In genomic region chr21:17903929-17904639, GRCh38 we compare ENCODE assay signal across 24 cellular contexts.
"Had no signal": no experiment of that assay in that cellular context is flagged by ENCODE, and none has a peak within 500 bp of the region (broad histone marks: within the 10 kb centered on the region; RNA-seq: fewer than 3 reads in every experiment).

No MANE protein-coding gene starts in this region.

- H3K9me3 ChIP-seq: ascending aorta, pancreas, psoas muscle, right atrium auricular region, thyroid gland, upper lobe of right lung had no signal

- H3K27me3 ChIP-seq: ascending aorta, pancreas, right atrium auricular region, thyroid gland, upper lobe of right lung had no signal

- H3K27me3 Mint-ChIP-seq: activated CD4-positive, alpha-beta memory T cell treated with anti-CD3 and anti-CD28 coated beads, Interleukin-2, amount 10 ng/mL, durations not matched to agents 7 days and 5 days; activated naive CD4-positive, alpha-beta T cell treated with anti-CD3 and anti-CD28 coated beads, Interleukin-2, amount 50 U/mL, for 24 hours had no signal

- ATAC-seq: esophagus mucosa; left lobe of liver; naive thymus-derived CD8-positive, alpha-beta T cell; pancreas; psoas muscle; stimulated activated naive CD8-positive, alpha-beta T cell treated with anti-CD3 and anti-CD28 coated beads, Interleukin-15, Interleukin-2, amounts not matched to agents 100 U/mL and 50 U/mL, for 24 hours; T-helper 17 cell; upper lobe of right lung had no signal

- H3K36me3 ChIP-seq: ascending aorta, pancreas, right atrium auricular region, thyroid gland, upper lobe of right lung had no signal

- DNase-seq: activated CD4-positive, alpha-beta memory T cell treated with anti-CD3 and anti-CD28 coated beads, Interleukin-2, amount 10 ng/mL, durations not matched to agents 7 days and 5 days; activated CD4-positive, alpha-beta T cell treated with anti-CD3 and anti-CD28 coated beads for 48 hours; activated gamma-delta T cell treated with Interleukin-2 at 50 U/mL for 16 hours; activated T-cell treated with anti-CD3 and anti-CD28 coated beads for 4 hours; central memory CD4-positive, alpha-beta T cell; effector memory CD4-positive, alpha-beta T cell; kidney; naive thymus-derived CD8-positive, alpha-beta T cell; pancreas; psoas muscle; stimulated activated CD4-positive, alpha-beta T cell treated with anti-CD3 and anti-CD28 coated beads, Interleukin-12 subunit alpha, Interleukin-12 subunit beta, amount 100 ng/mL, for 4 hours; stimulated activated CD4-positive, alpha-beta T cell treated with anti-CD3 and anti-CD28 coated beads, Interleukin-4, amount 100 ng/mL, for 4 hours; stimulated activated naive CD8-positive, alpha-beta T cell treated with anti-CD3 and anti-CD28 coated beads, Interleukin-15, Interleukin-2, amounts not matched to agents 100 U/mL and 50 U/mL, for 24 hours; SW 1271; T-helper 17 cell; thyroid gland; upper lobe of right lung had no signal

- H3K4me1 ChIP-seq: ascending aorta, pancreas, psoas muscle, thyroid gland, upper lobe of right lung had no signal

- H3K27ac Mint-ChIP-seq: activated CD4-positive, alpha-beta memory T cell treated with anti-CD3 and anti-CD28 coated beads, Interleukin-2, amount 10 ng/mL, durations not matched to agents 7 days and 5 days; activated naive CD4-positive, alpha-beta T cell treated with anti-CD3 and anti-CD28 coated beads, Interleukin-2, amount 50 U/mL, for 24 hours; mesothelial cell of epicardium; naive thymus-derived CD8-positive, alpha-beta T cell had no signal

- H3K4me3 ChIP-seq: ascending aorta, lung, pancreas, psoas muscle, right atrium auricular region, thyroid gland, upper lobe of right lung had no signal

- H3K4me3 Mint-ChIP-seq: activated CD4-positive, alpha-beta memory T cell treated with anti-CD3 and anti-CD28 coated beads, Interleukin-2, amount 10 ng/mL, durations not matched to agents 7 days and 5 days; activated naive CD4-positive, alpha-beta T cell treated with anti-CD3 and anti-CD28 coated beads, Interleukin-2, amount 50 U/mL, for 24 hours; mesothelial cell of epicardium; naive thymus-derived CD8-positive, alpha-beta T cell; T-helper 17 cell had no signal

- H3K27ac ChIP-seq: ascending aorta, pancreas, psoas muscle, right atrium auricular region, thyroid gland, upper lobe of right lung had no signal
